In the genomic region with DNA sequence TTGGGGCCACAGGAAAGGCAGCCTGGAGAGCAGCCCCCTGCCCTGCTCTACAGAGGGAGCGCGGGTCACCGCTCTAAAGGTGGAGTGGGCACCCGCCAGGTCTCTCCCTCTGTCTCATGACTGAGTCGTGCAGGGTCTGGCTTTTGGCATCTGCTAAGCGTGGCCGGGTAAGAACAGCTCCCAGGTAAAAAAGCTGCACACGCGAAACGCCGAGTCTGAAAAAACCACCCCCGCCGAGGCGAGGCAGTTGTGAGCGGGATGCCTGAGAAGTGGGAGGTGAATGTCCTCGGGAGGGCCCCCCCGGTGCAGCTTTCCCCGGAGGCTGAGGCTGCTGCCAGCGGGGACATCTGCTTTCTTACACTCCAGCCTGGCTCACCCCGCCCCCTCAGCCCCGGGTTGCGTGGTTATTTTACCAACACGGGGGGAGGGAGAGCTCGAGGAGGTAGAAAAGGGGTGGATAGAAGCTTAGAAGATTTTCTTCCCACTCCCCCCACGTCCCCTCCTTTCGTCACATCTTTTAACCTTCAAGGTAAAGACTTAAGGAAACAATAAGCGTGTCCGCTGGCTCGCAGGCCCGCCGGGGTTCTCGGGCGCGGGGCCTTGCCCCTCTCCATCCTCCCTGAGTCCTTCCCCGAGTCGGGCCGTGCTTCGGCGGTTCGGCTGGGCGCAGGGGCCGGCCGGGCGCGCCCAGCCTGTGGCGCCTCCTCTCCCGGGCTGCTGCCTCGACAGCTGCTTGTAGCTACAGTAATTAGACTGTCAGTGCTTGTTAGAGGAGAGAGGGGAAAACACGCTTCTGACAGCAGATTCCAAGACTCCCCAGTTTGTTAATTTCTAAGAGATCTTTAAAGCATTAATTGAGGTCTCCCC, we compare ENCODE assay signal across 7 cellular contexts.
A peak's percentile ranks its signal among the peaks of the same experiment; 100 is the strongest.
DNase-seq lines count a peak whose midpoint lies in the region; ATAC-seq and TF ChIP-seq lines count a peak whose summit lies in the region.

No MANE protein-coding gene starts in this region.

- H3K9me3 Mint-ChIP-seq in activated T-cell treated with anti-CD3 and anti-CD28 coated beads, Interleukin-2, amount 50 U/mL, for 4 hours = no peaks in the 10 kb centered on the region

- H3K27me3 ChIP-seq in esophagus muscularis mucosa (no peaks in the 10 kb centered on the region), muscle layer of colon (ENCODE audit: control insufficient read depth in 1 of 2, insufficient read depth in 2 of 2, low read length in 2 of 2) (no peaks in the 10 kb centered on the region), suprapubic skin (no peaks in the 10 kb centered on the region)

- peaks cover 8% of the 10 kb centered on the region for H3K36me3 Mint-ChIP-seq in activated T-cell treated with anti-CD3 and anti-CD28 coated beads, Interleukin-2, amount 50 U/mL, for 4 hours (ENCODE audit: insufficient read depth)

- TF ChIP-seq POLR2A in esophagus muscularis mucosa (IDR thresholded peaks at IDR 0.05; ENCODE audit: low read depth) = no peak
- no peak for TF ChIP-seq POLR2A in suprapubic skin (IDR thresholded peaks at IDR 0.05)

- H3K4me1 Mint-ChIP-seq in activated T-cell treated with anti-CD3 and anti-CD28 coated beads, Interleukin-2, amount 50 U/mL, for 4 hours (ENCODE audit: low read depth) = peaks cover 39% of the 10 kb centered on the region

- intact Hi-C loops in esophagus muscularis mucosa (cut with DNase I) = no loop called here

- H3K9ac ChIP-seq in muscle layer of colon (ENCODE audit: low read length) = no peak overlapping the region

- H3K4me3 ChIP-seq in esophagus muscularis mucosa (peak overlapping the region; percentile 64 to 73 (median 66)), muscle layer of colon (ENCODE audit: low read depth in 1 of 2, low read length in 2 of 2) (peak overlapping the region; percentile 33 to 62), suprapubic skin (peak overlapping the region; percentile 70)

- peaks cover 9 to 25% (median 19%) of the 10 kb centered on the region in 4 donors for H3K4me1 ChIP-seq in esophagus muscularis mucosa
- H3K4me1 ChIP-seq in muscle layer of colon (ENCODE audit: insufficient read depth, low read length) = peaks cover 5% of the 10 kb centered on the region
- peaks cover 17% of the 10 kb centered on the region for H3K4me1 ChIP-seq in suprapubic skin

- 3% methylated on average over 35 of the region's 49 CpGs for WGBS in esophagus muscularis mucosa
- 1% methylated on average over 35 of the region's 49 CpGs for WGBS in suprapubic skin

- DNase-seq in NCI-H524 (lab: John Stamatoyannopoulos, UW) = peak; percentile 66 to 78
- DNase-seq in activated T-cell treated with anti-CD3 and anti-CD28 coated beads, Interleukin-2, amount 50 U/mL, for 4 hours = peak; percentile 57
- peak; percentile 93 for DNase-seq in esophagus muscularis mucosa (ENCODE audit: extremely low spot score)
- DNase-seq in suprapubic skin (ENCODE audit: low spot score in 2 of 2) = peak; percentile 80 to 83

- H3K27ac ChIP-seq in esophagus muscularis mucosa (replicated peaks in 1 of 4) (peak overlapping the region; percentile 58 to 78 (median 70)), muscle layer of colon (ENCODE audit: low read depth, low read length) (peak overlapping the region; percentile 65), suprapubic skin (no peak overlapping the region)

- H3K9me3 ChIP-seq in esophagus muscularis mucosa = no peaks in the 10 kb centered on the region
- no peaks in the 10 kb centered on the region for H3K9me3 ChIP-seq in muscle layer of colon (ENCODE audit: low read length)
- H3K9me3 ChIP-seq in suprapubic skin = no peaks in the 10 kb centered on the region

- TF ChIP-seq EP300 in esophagus muscularis mucosa (IDR thresholded peaks at IDR 0.05) (no peak), suprapubic skin (IDR thresholded peaks at IDR 0.05) (no peak)

- H3K4me3 Mint-ChIP-seq in activated T-cell treated with anti-CD3 and anti-CD28 coated beads, Interleukin-2, amount 50 U/mL, for 4 hours = peak overlapping the region; percentile 86

- H3K36me3 ChIP-seq in esophagus muscularis mucosa = peaks cover 0 to 10% (median 2%) of the 10 kb centered on the region in 4 donors
- H3K36me3 ChIP-seq in muscle layer of colon (ENCODE audit: insufficient read depth, low read length) = peaks cover 5% of the 10 kb centered on the region
- peaks cover 2% of the 10 kb centered on the region for H3K36me3 ChIP-seq in suprapubic skin

- ATAC-seq in GM18502 (IDR thresholded peaks at IDR 0.05; ENCODE audit: poor library complexity, unreplicated experiment) (peak; percentile 55), HG02852 (IDR thresholded peaks at IDR 0.05; ENCODE audit: unreplicated experiment) (peak; percentile 56)
- ATAC-seq in activated T-cell treated with anti-CD3 and anti-CD28 coated beads, Interleukin-2, amount 50 U/mL, for 4 hours = peak; percentile 57 to 58

- H3K27me3 Mint-ChIP-seq in activated T-cell treated with anti-CD3 and anti-CD28 coated beads, Interleukin-2, amount 50 U/mL, for 4 hours (ENCODE audit: low read depth) = no peaks in the 10 kb centered on the region

- TF ChIP-seq CTCF in esophagus muscularis mucosa (IDR thresholded peaks at IDR 0.05) = no peak
- no peak for TF ChIP-seq CTCF in suprapubic skin (IDR thresholded peaks at IDR 0.05)
